1 cellular context compared by ENCODE assay signal in genomic region chr20:11271920-11272594, GRCh38.
TF ChIP-seq lines count a peak whose summit lies in the region.

No MANE protein-coding gene starts in this region.

TF ChIP-seq in IMR-90, 13 proteins besides CTCF, POLR2A, EP300 and RAD21:
- peak; percentile 85 for TF ChIP-seq MAFK (IDR thresholded peaks at IDR 0.05; ENCODE audit: low read depth, low read length)
- TF ChIP-seq NFE2L2 (IDR thresholded peaks at IDR 0.05; ENCODE audit: low read depth, low read length), result no peak
